In genomic region chr11:2166091-2166851, GRCh38 we compare ENCODE assay signal across 8 cellular contexts. TPM values are rescaled to one million over a fixed set of nuclear protein-coding genes. Genes with fewer than 3 reads are reported as not detected.
DNase-seq lines count a peak whose midpoint lies in the region; ATAC-seq and TF ChIP-seq lines count a peak whose summit lies in the region.

No MANE protein-coding gene starts in this region.

- H3K4me1 ChIP-seq in RWPE2 (ENCODE audit: insufficient read depth, poor library complexity, severe bottlenecking) (no peaks in the 10 kb centered on the region), body of pancreas (peaks cover 7% of the 10 kb centered on the region), right lobe of liver (peaks cover 0 to 23% (median 0%) of the 10 kb centered on the region in 4 donors), thoracic aorta (ENCODE audit: control insufficient read depth in 1 of 2, low read depth in 2 of 2) (peaks cover 0 to 6% of the 10 kb centered on the region in 2 donors)

- intact Hi-C loops in body of pancreas (cut with DNase I) = no loop called here
- intact Hi-C loops in right lobe of liver (cut with DNase I) = no loop called here

- H3K27me3 ChIP-seq in GM06990 (replicated peaks; ENCODE audit: control insufficient read depth, insufficient read depth, low read length) = no peaks in the 10 kb centered on the region
- H3K27me3 ChIP-seq in RWPE2 (ENCODE audit: insufficient read depth, poor library complexity, severe bottlenecking) = no peaks in the 10 kb centered on the region
- no peaks in the 10 kb centered on the region for H3K27me3 ChIP-seq in body of pancreas
- no peaks in the 10 kb centered on the region for H3K27me3 ChIP-seq in right lobe of liver
- H3K27me3 ChIP-seq in thoracic aorta (replicated peaks; ENCODE audit: insufficient read depth) = peaks cover 6% of the 10 kb centered on the region

- TF ChIP-seq CTCF in GM06990 (IDR thresholded peaks at IDR 0.05; ENCODE audit: insufficient read depth, low read length, poor library complexity, severe bottlenecking) (peak; percentile 54), RWPE2 (IDR thresholded peaks at IDR 0.05; ENCODE audit: poor library complexity, severe bottlenecking) (peak; percentile 92), body of pancreas (IDR thresholded peaks at IDR 0.05) (peak; percentile 42 to 59 (median 45)), right lobe of liver (IDR thresholded peaks at IDR 0.05) (peak; percentile 63 to 76 (median 68)), thoracic aorta (IDR thresholded peaks at IDR 0.05) (peak; percentile 43)

- no peak for DNase-seq in GM06990 (ENCODE audit: extremely low read depth, insufficient read length)
- DNase-seq in RWPE2 (ENCODE audit: low spot score) = no peak
- DNase-seq in body of pancreas = peak in 1 of 4 donors; percentile 62
- peak in 1 of 3 donors; percentile 71 for DNase-seq in right lobe of liver
- DNase-seq in thoracic aorta (ENCODE audit: low spot score) = no peak
- DNase-seq in NCI-H446 (lab: John Stamatoyannopoulos, UW) = no peak

- H3K27ac ChIP-seq in RWPE2 (ENCODE audit: poor library complexity, severe bottlenecking) = no peak overlapping the region
- H3K27ac ChIP-seq in body of pancreas = no peak overlapping the region
- H3K27ac ChIP-seq in right lobe of liver = peak overlapping the region in 1 of 3 donors; percentile 18
- H3K27ac ChIP-seq in thoracic aorta = no peak overlapping the region

- H3K36me3 ChIP-seq in GM06990 (ENCODE audit: control insufficient read depth, insufficient read depth, low read length) (no peaks in the 10 kb centered on the region), RWPE2 (ENCODE audit: low read depth) (no peaks in the 10 kb centered on the region), body of pancreas (replicated peaks in 1 of 2; ENCODE audit: insufficient read depth in 1 of 2, low read depth in 2 of 2) (no peaks in the 10 kb centered on the region), right lobe of liver (no peaks in the 10 kb centered on the region), thoracic aorta (no peaks in the 10 kb centered on the region)

- no peak overlapping the region for H3K4me3 ChIP-seq in GM06990 (replicated peaks; ENCODE audit: low read depth, low read length)
- H3K4me3 ChIP-seq in RWPE2 (ENCODE audit: severe bottlenecking) = no peak overlapping the region
- no peak overlapping the region for H3K4me3 ChIP-seq in body of pancreas
- peak overlapping the region in 1 of 3 donors; percentile 16 for H3K4me3 ChIP-seq in right lobe of liver
- peak overlapping the region; percentile 33 for H3K4me3 ChIP-seq in thoracic aorta

- ATAC-seq in RWPE2 (ENCODE audit: low read depth) = peak; percentile 55
- peak; percentile 33 for ATAC-seq in body of pancreas
- peak; percentile 56 to 65 (median 62) for ATAC-seq in right lobe of liver
- ATAC-seq in thoracic aorta (ENCODE audit: insufficient number of reproducible peaks, low FRiP score, low read depth) = no peak
- no peak for ATAC-seq in HG02884 (IDR thresholded peaks at IDR 0.05; ENCODE audit: unreplicated experiment)
- ATAC-seq in GM21529 (IDR thresholded peaks at IDR 0.05; ENCODE audit: unreplicated experiment) = no peak

- H3K9me3 ChIP-seq in RWPE2 (ENCODE audit: severe bottlenecking) (no peaks in the 10 kb centered on the region), body of pancreas (no peaks in the 10 kb centered on the region), right lobe of liver (no peaks in the 10 kb centered on the region), thoracic aorta (no peaks in the 10 kb centered on the region)

- WGBS in body of pancreas, 2 donors = 0 to 6% methylated on average over 1 to 55 of the region's 70 CpGs
- 3% methylated on average over 6 of the region's 70 CpGs for WGBS in right lobe of liver (ENCODE audit: insufficient coverage, low coverage, low lambda C conversion rate, missing lambda C conversion rate)

- TF ChIP-seq POLR2A in body of pancreas (IDR thresholded peaks at IDR 0.05) (no peak), right lobe of liver (IDR thresholded peaks at IDR 0.05) (no peak)

RNA-seq across cellular contexts. Expression of gene INS, which starts 5.3 kb away (rescaled TPM):
- over 10,000 TPM in 1 of 2 donors, 1,000 to 10,000 TPM in 1; 1,947 to 16,276 TPM for total RNA-seq in body of pancreas
- not detected for total RNA-seq in right lobe of liver
- not detected for total RNA-seq in thoracic aorta

RNA-seq across cellular contexts. Expression of gene TH, which starts 5.3 kb away (rescaled TPM):
- under 1 TPM in 1 of 2 donors, not detected in 1; 0.66 TPM for total RNA-seq in body of pancreas
- total RNA-seq in right lobe of liver = under 1 TPM in 2 of 6 experiments, not detected in 4; 0.51 to 0.64 TPM
- not detected for total RNA-seq in thoracic aorta

RNA-seq across cellular contexts. Expression of gene IGF2, which starts 27.1 kb away (rescaled TPM):
- 10 to 100 TPM; 10.6 to 84.0 TPM for total RNA-seq in body of pancreas
- 100 to 1,000 TPM in 5 of 6 experiments, 10 to 100 TPM in 1; 86.6 to 289 (median 177) TPM for total RNA-seq in right lobe of liver
- 10 to 100 TPM; 31.7 to 39.4 TPM for total RNA-seq in thoracic aorta

Comparison
In these comparisons a context has a peak if more than half of its experiments do, and no peak if none do; other contexts are left out.
1. ATAC-seq: peak in RWPE2 (single experiment), body of pancreas (single experiment) and right lobe of liver (4 of 4); none in thoracic aorta (single experiment), HG02884 (single experiment) and GM21529 (single experiment).
2. RNA of gene INS, which starts 5.3 kb away (total RNA-seq): 1,947 to 16,276 TPM in body of pancreas; not detected in right lobe of liver and not detected in thoracic aorta; every median in the first group is over 1,000 times any median in the second.
3. Peak in every context shown above with its lines, with median percentiles within 50 percentile points of each other: CTCF ChIP-seq.